ENCODE assay signal across 1 cellular context in genomic region chr6:72649032-72649984, GRCh38.
TF ChIP-seq lines count a peak whose summit lies in the region.

No MANE protein-coding gene starts in this region.

TF ChIP-seq in IMR-90, 13 proteins besides CTCF, POLR2A, EP300 and RAD21:
- no peak for TF ChIP-seq MAFK (IDR thresholded peaks at IDR 0.05; ENCODE audit: low read depth, low read length)
- TF ChIP-seq CEBPB (IDR thresholded peaks at IDR 0.05; ENCODE audit: low read depth, low read length) = peak; percentile 68
- TF ChIP-seq BHLHE40 (IDR thresholded peaks at IDR 0.05; ENCODE audit: low read depth, low read length) = peak; percentile 89
- 0 out of 2 replicates have a peak, but pooled peaks have one; percentile 21 for TF ChIP-seq NFE2L2 (IDR thresholded peaks at IDR 0.05; ENCODE audit: low read depth, low read length)
- no peak for TF ChIP-seq RFX5 (IDR thresholded peaks at IDR 0.05; ENCODE audit: low read depth, low read length)
- TF ChIP-seq USF2 (IDR thresholded peaks at IDR 0.05; ENCODE audit: low read depth, low read length) = peak; percentile 39; the same call in 1 of the 2 replicates
